ENCODE assay signal across 1 cellular context in genomic region chr2:47078541-47079482, GRCh38.
TF ChIP-seq lines count a peak whose summit lies in the region.

No MANE protein-coding gene starts in this region.

TF ChIP-seq in HepG2, 621 proteins besides CTCF, POLR2A, EP300 and RAD21 (continued from another document and continues in another):
- TF ChIP-seq ZFP91 (CRISPR knock-in tag; IDR thresholded peaks at IDR 0.05; ENCODE audit: borderline replicate concordance) (peak; percentile 44), NFIC (IDR thresholded peaks at IDR 0.05; ENCODE audit: low read length) (no peak), ASH2L (IDR thresholded peaks at IDR 0.05; ENCODE audit: insufficient read length, low read depth, low read length) (peak; percentile 95), NCOA1 (CRISPR knock-in tag; IDR thresholded peaks at IDR 0.05) (peak; percentile 65; the same call in 1 of the 2 replicates), TCF7L2 (IDR thresholded peaks at IDR 0.05; ENCODE audit: low read depth, low read length) (no peak), ZNF724P (CRISPR knock-in tag; IDR thresholded peaks at IDR 0.05; ENCODE audit: borderline replicate concordance) (no peak), PRDM15 (CRISPR knock-in tag; IDR thresholded peaks at IDR 0.05) (no peak), PLRG1 (conservative IDR thresholded peaks at IDR 0.05) (no peak), MTF1 (CRISPR knock-in tag; IDR thresholded peaks at IDR 0.05) (no peak), ZZZ3 (CRISPR knock-in tag; IDR thresholded peaks at IDR 0.05; ENCODE audit: borderline replicate concordance) (no peak; the same call in 1 of the 2 replicates), TAF15 (IDR thresholded peaks at IDR 0.05; ENCODE audit: low read depth, low read length, poor library complexity, severe bottlenecking) (no peak), ZNF3 (CRISPR knock-in tag; IDR thresholded peaks at IDR 0.05) (0 out of 2 replicates have a peak, but pooled peaks have one; percentile 51), ZNF354B (CRISPR knock-in tag; IDR thresholded peaks at IDR 0.05) (no peak), ZMYM4 (CRISPR knock-in tag; IDR thresholded peaks at IDR 0.05) (peak; percentile 75), E2F1 (CRISPR knock-in tag; IDR thresholded peaks at IDR 0.05) (no peak), ZNF878 (CRISPR knock-in tag; IDR thresholded peaks at IDR 0.05) (peak; percentile 68), ZNF841 (CRISPR knock-in tag; IDR thresholded peaks at IDR 0.05; ENCODE audit: borderline replicate concordance) (no peak), LBX2 (CRISPR knock-in tag; IDR thresholded peaks at IDR 0.05; ENCODE audit: borderline replicate concordance) (no peak), ZNF512 (CRISPR knock-in tag; IDR thresholded peaks at IDR 0.05) (no peak), ZNF639 (CRISPR knock-in tag; conservative IDR thresholded peaks at IDR 0.05) (0 out of 2 replicates have a peak, but pooled peaks have one; percentile 44), TRIM22 (IDR thresholded peaks at IDR 0.05) (no peak), IRX3 (CRISPR knock-in tag; IDR thresholded peaks at IDR 0.05; ENCODE audit: borderline replicate concordance, low read depth) (no peak), NFYB (CRISPR knock-in tag; IDR thresholded peaks at IDR 0.05) (no peak), IKZF4 (CRISPR knock-in tag; IDR thresholded peaks at IDR 0.05; ENCODE audit: borderline replicate concordance, low read depth, not compliant biosample characterization) (no peak), UBTF (CRISPR knock-in tag; IDR thresholded peaks at IDR 0.05) (no peak), HIVEP1 (CRISPR knock-in tag; IDR thresholded peaks at IDR 0.05) (no peak), ATF2 (CRISPR knock-in tag; IDR thresholded peaks at IDR 0.05) (peak; percentile 95), MAFF (IDR thresholded peaks at IDR 0.05; ENCODE audit: low read depth, low read length) (no peak), ZNF33A (CRISPR knock-in tag; IDR thresholded peaks at IDR 0.05; ENCODE audit: borderline replicate concordance) (no peak), NR3C1 (CRISPR knock-in tag; IDR thresholded peaks at IDR 0.05) (no peak), ZNF770 (CRISPR knock-in tag; IDR thresholded peaks at IDR 0.05) (no peak), BHLHE40 (IDR thresholded peaks at IDR 0.05; ENCODE audit: low read length) (no peak), FUBP1 (CRISPR knock-in tag; IDR thresholded peaks at IDR 0.05; ENCODE audit: borderline replicate concordance) (no peak), ZNF605 (CRISPR knock-in tag; IDR thresholded peaks at IDR 0.05) (peak; percentile 69; the same call in 1 of the 2 replicates), ATAD3A (CRISPR knock-in tag; IDR thresholded peaks at IDR 0.05) (no peak)
